In genomic region chr4:1409079-1409805, GRCh38 we compare ENCODE assay signal across 13 cellular contexts. TPM values are rescaled to one million over a fixed set of nuclear protein-coding genes. Genes with fewer than 3 reads are reported as not detected.
A peak's percentile ranks its signal among the peaks of the same experiment; 100 is the strongest.
DNase-seq lines count a peak whose midpoint lies in the region; ATAC-seq, FAIRE-seq and TF ChIP-seq lines count a peak whose summit lies in the region.
"Had no signal": no experiment of that assay in that cellular context is flagged by ENCODE, and none has a peak within 500 bp of the region (broad histone marks: within the 10 kb centered on the region; RNA-seq: fewer than 3 reads in every experiment).

No MANE protein-coding gene starts in this region.

- in situ Hi-C loops in HepG2 (cut with HindIII; ENCODE audit: extremely low pct_ligation_motif_present, low pct_unique_long_range_greater_than_20kb) = no loop called here

- intact Hi-C loops in right lobe of liver (cut with DNase I) (no loop called here), HepG2 (cut with micrococcal nuclease; ENCODE audit: unreplicated experiment) (no loop called here), lower lobe of right lung (cut with DNase I) (no loop called here)

- H4K20me1 ChIP-seq in HepG2 (ENCODE audit: insufficient read depth, low read length) = no peaks in the 10 kb centered on the region
- no peaks in the 10 kb centered on the region for H4K20me1 ChIP-seq in Karpas-422 (ENCODE audit: insufficient read depth, low read depth, low read length)

- H3K27ac ChIP-seq in right lobe of liver (no peak overlapping the region), HepG2 (ENCODE audit: extremely low read length, insufficient read depth, low read length) (no peak overlapping the region), lower lobe of right lung (no peak overlapping the region), Karpas-422 (ENCODE audit: low read length) (no peak overlapping the region)
- H3K27ac ChIP-seq in effector memory CD4-positive, alpha-beta T cell (ENCODE audit: insufficient read depth, low read length, poor library complexity, severe bottlenecking) = no peak overlapping the region
- H3K27ac ChIP-seq: GM23248 had no signal

- TF ChIP-seq CTCF in right lobe of liver (IDR thresholded peaks at IDR 0.05) (no peak), HepG2 (CRISPR knock-in tag; IDR thresholded peaks at IDR 0.05) (no peak), lower lobe of right lung (IDR thresholded peaks at IDR 0.05) (no peak)

- H3K36me3 ChIP-seq in right lobe of liver (no peaks in the 10 kb centered on the region), HepG2 (replicated peaks in 1 of 2; ENCODE audit: control insufficient read depth in 1 of 2, insufficient read depth in 2 of 2, low read length in 2 of 2) (no peaks in the 10 kb centered on the region), H7 (replicated peaks; ENCODE audit: control insufficient read depth, insufficient read depth, low read length) (no peaks in the 10 kb centered on the region), lower lobe of right lung (no peaks in the 10 kb centered on the region), Karpas-422 (ENCODE audit: insufficient read depth, low read length) (no peaks in the 10 kb centered on the region)
- no peaks in the 10 kb centered on the region for H3K36me3 ChIP-seq in effector memory CD4-positive, alpha-beta T cell (ENCODE audit: control insufficient read depth, insufficient read depth, low read length)

- no peak overlapping the region for H3K9ac ChIP-seq in HepG2 (ENCODE audit: insufficient read depth, low read depth, low read length)
- H3K9ac ChIP-seq in Karpas-422 (ENCODE audit: low read length) = no peak overlapping the region
- H3K9ac ChIP-seq: GM23248 had no signal

- no peaks in the 10 kb centered on the region for H3K4me1 ChIP-seq in right lobe of liver
- H3K4me1 ChIP-seq in HepG2 (ENCODE audit: insufficient read depth, low read length) = no peaks in the 10 kb centered on the region
- H3K4me1 ChIP-seq in lower lobe of right lung = no peaks in the 10 kb centered on the region
- H3K4me1 ChIP-seq in effector memory CD4-positive, alpha-beta T cell (ENCODE audit: control insufficient read depth, insufficient read depth, low read length, poor library complexity, severe bottlenecking) = peaks cover 8% of the 10 kb centered on the region
- H3K4me1 ChIP-seq in Karpas-422 (ENCODE audit: low read length) = no peaks in the 10 kb centered on the region

- H3K4me2 ChIP-seq in HepG2 (ENCODE audit: low read depth, low read length) (no peak overlapping the region), Karpas-422 (ENCODE audit: low read depth, low read length, poor library complexity, severe bottlenecking) (no peak overlapping the region)

- no peaks in the 10 kb centered on the region for H3K9me3 ChIP-seq in right lobe of liver
- H3K9me3 ChIP-seq in HepG2 (ENCODE audit: low read length) = no peaks in the 10 kb centered on the region
- H3K9me3 ChIP-seq in lower lobe of right lung = no peaks in the 10 kb centered on the region
- H3K9me3 ChIP-seq in effector memory CD4-positive, alpha-beta T cell (ENCODE audit: control insufficient read depth, low read length) = no peaks in the 10 kb centered on the region
- no peaks in the 10 kb centered on the region for H3K9me3 ChIP-seq in Karpas-422 (ENCODE audit: low read length)

- no peaks in the 10 kb centered on the region for H3K79me2 ChIP-seq in HepG2 (ENCODE audit: insufficient read depth, low read length)
- no peaks in the 10 kb centered on the region for H3K79me2 ChIP-seq in Karpas-422 (ENCODE audit: low read length)

- DNase-seq in right lobe of liver (peak in 2 of 3 donors; percentile 27 to 53), HepG2 (ENCODE audit: low spot score) (no peak), H7 (peak; percentile 54), lower lobe of right lung (peak; percentile 45), Karpas-422 (no peak)
- no peak for DNase-seq in effector memory CD4-positive, alpha-beta T cell
- DNase-seq: GM23248, NCI-H187 treated with DMSO at 0.1 percent for 48 hours, NCI-H446 treated with DMSO at 0.1 percent for 48 hours, NCI-H774 had no signal

- 30% methylated on average over 7 of the region's 20 CpGs for WGBS in right lobe of liver (ENCODE audit: insufficient coverage, low coverage, low lambda C conversion rate, missing lambda C conversion rate)
- WGBS in HepG2 (ENCODE audit: low lambda C conversion rate) = 16% methylated on average over 13 of the region's 20 CpGs

- H2AFZ ChIP-seq in HepG2 (ENCODE audit: low read length) (no peak overlapping the region), Karpas-422 (ENCODE audit: low read length) (no peak overlapping the region)
- H2AFZ ChIP-seq: GM23248 had no signal

- no peak for TF ChIP-seq RAD21 in HepG2 (CRISPR knock-in tag; IDR thresholded peaks at IDR 0.05)

- CTCF ChIA-PET in HepG2 (lab: Yijun Ruan, JAX; ENCODE audit: low intra/inter-chr PET ratio, low total read pairs) = interaction anchor here (0.9 kb wide), 1 partner anchor 104 kb away, joined by 3 read pairs; no protein-coding TSS in a partner anchor

- BruUV-seq in HepG2 (replicated peaks; lab: Mats Ljungman, UMichigan) = no TSS peak

- no peak overlapping the region for H3K4me3 ChIP-seq in right lobe of liver
- H3K4me3 ChIP-seq in HepG2 (replicated peaks in 1 of 3; ENCODE audit: insufficient read depth in 1 of 3, low read depth in 2 of 3, low read length in 3 of 3) = no peak overlapping the region
- H3K4me3 ChIP-seq in H7 (ENCODE audit: insufficient read depth, low read depth, low read length) = no peak overlapping the region
- no peak overlapping the region for H3K4me3 ChIP-seq in lower lobe of right lung
- H3K4me3 ChIP-seq in effector memory CD4-positive, alpha-beta T cell (ENCODE audit: insufficient read depth, low read depth, low read length, poor library complexity, severe bottlenecking) = no peak overlapping the region
- H3K4me3 ChIP-seq in Karpas-422 (ENCODE audit: low read length) = no peak overlapping the region
- H3K4me3 ChIP-seq: GM23248 had no signal

- no peaks in the 10 kb centered on the region for H3K9me2 ChIP-seq in Karpas-422 (replicated peaks; ENCODE audit: insufficient read depth, low read length)

- no peak for ATAC-seq in right lobe of liver
- no peak for ATAC-seq in HepG2
- no peak for ATAC-seq in lower lobe of right lung
- ATAC-seq in HG03280 (IDR thresholded peaks at IDR 0.05; ENCODE audit: unreplicated experiment) = no peak

- TF ChIP-seq POLR2A in right lobe of liver (IDR thresholded peaks at IDR 0.05) (no peak), HepG2 (IDR thresholded peaks at IDR 0.05; ENCODE audit: insufficient read depth in 1 of 2, low read depth in 2 of 2, low read length in 2 of 2) (no peak)

- H3K27me3 ChIP-seq in right lobe of liver = peaks cover 5 to 39% of the 10 kb centered on the region in 2 donors
- peaks cover 0 to 2% of the 10 kb centered on the region in 2 experiments; a peak in 4 of 5 replicates for H3K27me3 ChIP-seq in HepG2 (ENCODE audit: control insufficient read depth in 1 of 2, insufficient read depth in 2 of 2, low read length in 2 of 2)
- peaks cover 61% of the 10 kb centered on the region for H3K27me3 ChIP-seq in H7 (ENCODE audit: control insufficient read depth, insufficient read depth, low read length)
- peaks cover 98% of the 10 kb centered on the region for H3K27me3 ChIP-seq in lower lobe of right lung (ENCODE audit: low read depth)
- peaks cover 64% of the 10 kb centered on the region for H3K27me3 ChIP-seq in effector memory CD4-positive, alpha-beta T cell (replicated peaks; ENCODE audit: control insufficient read depth, insufficient read depth, low read length, poor library complexity, severe bottlenecking)
- no peaks in the 10 kb centered on the region for H3K27me3 ChIP-seq in Karpas-422 (ENCODE audit: low read length)

- no peak for FAIRE-seq in HepG2 (lab: Jason Lieb, UNC)

- TF ChIP-seq EP300 in HepG2 (IDR thresholded peaks at IDR 0.05; ENCODE audit: low read depth in 2 of 2, low read length in 2 of 2) = no peak
- no peak for TF ChIP-seq EP300 in HepG2 (CRISPR knock-in tag; IDR thresholded peaks at IDR 0.05; ENCODE audit: borderline replicate concordance)

- POLR2A ChIA-PET in HepG2 (lab: Yijun Ruan, JAX) = no interaction called here

TF ChIP-seq in HepG2, 621 proteins besides CTCF, POLR2A, EP300 and RAD21 (continues in another document):
- TF ChIP-seq ZNF282 (IDR thresholded peaks at IDR 0.05; ENCODE audit: partially characterized antibody) (no peak), POLR2AphosphoS2 (IDR thresholded peaks at IDR 0.05; ENCODE audit: low read depth, low read length) (no peak), BRD4 (CRISPR knock-in tag; IDR thresholded peaks at IDR 0.05) (no peak), SP140L (CRISPR knock-in tag; IDR thresholded peaks at IDR 0.05; ENCODE audit: borderline replicate concordance) (no peak), MAFG (CRISPR knock-in tag; IDR thresholded peaks at IDR 0.05) (no peak), ZNF225 (CRISPR knock-in tag; IDR thresholded peaks at IDR 0.05) (no peak)

RNA-seq across cellular contexts. Expression of gene NKX1-1, which starts 3.0 kb away (rescaled TPM):
- total RNA-seq in right lobe of liver = not detected
- not detected in 2 replicates for total RNA-seq in HepG2 (2016; rRNA removed; fragmentation: Illumina TruSeq; extraction: Trizol)
- not detected in 2 replicates for total RNA-seq in HepG2 (2016; cell fraction: cytosol; rRNA removed; fragmentation: Illumina TruSeq; extraction: Trizol; ENCODE audit: low read depth)
- total RNA-seq in HepG2 (2016; cell fraction: insoluble cytoplasmic fraction; rRNA removed; fragmentation: Illumina TruSeq; extraction: Trizol) = not detected in 2 replicates
- not detected in 2 replicates for total RNA-seq in HepG2 (2016; cell fraction: membrane; rRNA removed; fragmentation: Illumina TruSeq; extraction: Trizol)
- not detected in 2 replicates for total RNA-seq in HepG2 (2016; cell fraction: nucleus; rRNA removed; fragmentation: Illumina TruSeq; extraction: Trizol)
- not detected in 2 replicates for polyA plus RNA-seq in HepG2 (2011; rRNA removed)
- polyA plus RNA-seq in HepG2 (2011; cell fraction: cytosol; rRNA removed) = not detected in 2 replicates
- not detected in 2 replicates for polyA plus RNA-seq in HepG2 (2011; cell fraction: nucleus; rRNA removed)
- not detected in 2 replicates for polyA plus RNA-seq in HepG2 (2012)
- polyA plus RNA-seq in HepG2 (2016; cell fraction: cytosol; fragmentation: Illumina TruSeq; extraction: Trizol; ENCODE audit: low read depth) = not detected in 2 replicates
- not detected in 2 replicates for polyA plus RNA-seq in HepG2 (2016; cell fraction: insoluble cytoplasmic fraction; fragmentation: Illumina TruSeq; extraction: Trizol; ENCODE audit: low read depth)
- not detected in 2 replicates for polyA plus RNA-seq in HepG2 (2016; cell fraction: membrane; fragmentation: Illumina TruSeq; extraction: Trizol; ENCODE audit: low read depth)
- polyA plus RNA-seq in HepG2 (2016; cell fraction: nucleus; fragmentation: Illumina TruSeq; extraction: Trizol; ENCODE audit: insufficient read depth, low read depth) = not detected in 2 replicates
- polyA minus RNA-seq in HepG2 (2011; rRNA and poly(A)+ RNA removed; ENCODE audit: low replicate concordance) = not detected in 2 replicates
- not detected in 2 replicates for polyA minus RNA-seq in HepG2 (2011; cell fraction: cytosol; rRNA and poly(A)+ RNA removed)
- polyA minus RNA-seq in HepG2 (2011; cell fraction: nucleus; rRNA and poly(A)+ RNA removed) = not detected in 2 replicates
- not detected in 2 replicates for total RNA-seq in H7 (2014; rRNA removed; shearing (Covaris generic))
- not detected for total RNA-seq in lower lobe of right lung
- total RNA-seq in Karpas-422 (2014; rRNA removed; shearing (Covaris generic); ENCODE audit: low replicate concordance) = not detected in 2 replicates
- total RNA-seq: GM23248, LHCN-M2 had no signal
- polyA plus RNA-seq: BJ, GM23248 had no signal

Comparison
In these comparisons a context has a peak if more than half of its experiments do, and no peak if none do; other contexts are left out.
1. DNase-seq: peak in right lobe of liver (2 of 3), H7 (single experiment) and lower lobe of right lung (single experiment); none in HepG2 (single experiment), effector memory CD4-positive, alpha-beta T cell (0 of 3) and Karpas-422 (single experiment).